In the genomic region with DNA sequence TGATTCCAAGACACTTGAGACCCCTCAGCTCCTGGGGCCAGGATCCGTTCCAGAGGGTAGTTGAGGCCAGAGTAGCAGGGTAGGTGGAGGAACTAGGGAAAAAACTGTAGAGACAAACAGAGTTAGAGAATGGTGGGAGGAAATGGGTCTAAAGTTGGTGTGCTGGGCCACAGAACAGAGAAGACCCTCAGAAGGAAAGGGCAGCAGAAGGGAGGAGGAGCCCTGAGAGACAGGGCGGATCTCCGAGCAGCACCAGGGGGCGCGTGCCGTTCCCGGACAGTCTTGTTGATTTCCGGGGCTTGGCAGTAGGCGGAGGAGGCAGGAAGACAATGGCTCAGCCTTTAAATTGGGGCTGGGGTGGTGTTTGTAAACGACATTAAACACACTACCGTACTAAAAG, we compare ENCODE assay signal across 8 cellular contexts. TPM values are rescaled to one million over a fixed set of nuclear protein-coding genes. Genes with fewer than 3 reads are reported as not detected.
DNase-seq lines count a peak whose midpoint lies in the region; ATAC-seq lines count a peak whose summit lies in the region.

No MANE protein-coding gene starts in this region.

- H3K27ac Mint-ChIP-seq in stimulated activated naive CD8-positive, alpha-beta T cell treated with anti-CD3 and anti-CD28 coated beads, Interleukin-15, amount 100 ng/mL, for 72 hours: peak overlapping the region in 1 of 2 donors; percentile 4

- peaks cover 32% of the 10 kb centered on the region for H3K4me1 Mint-ChIP-seq in stimulated activated naive CD8-positive, alpha-beta T cell treated with anti-CD3 and anti-CD28 coated beads, Interleukin-15, amount 100 ng/mL, for 72 hours

- H3K4me3 ChIP-seq in iPS-18c (ENCODE audit: insufficient read depth, low read depth, low read length): peak overlapping the region; percentile 89; the same call in 1 of the 2 replicates

- H3K9me3 Mint-ChIP-seq in stimulated activated naive CD8-positive, alpha-beta T cell treated with anti-CD3 and anti-CD28 coated beads, Interleukin-15, amount 100 ng/mL, for 72 hours: no peaks in the 10 kb centered on the region

- intact Hi-C loops in Right ventricle myocardium inferior (cut with DNase I) (loop anchor here (5.0 kb wide), 1 partner anchor 40 kb away; no protein-coding TSS in a partner anchor), cardiac septum (cut with DNase I) (loop anchor here (5.0 to 10.0 kb wide), 2 partner anchors 135 to 192 kb away; no protein-coding TSS in a partner anchor)

- peak; percentile 49 for ATAC-seq in Right ventricle myocardium inferior
- peak; percentile 65 for ATAC-seq in stimulated activated naive CD8-positive, alpha-beta T cell treated with anti-CD3 and anti-CD28 coated beads, Interleukin-15, amount 100 ng/mL, for 72 hours
- ATAC-seq in GM19324 (IDR thresholded peaks at IDR 0.05; ENCODE audit: low FRiP score, unreplicated experiment): no peak
- no peak for ATAC-seq in HG03378 (IDR thresholded peaks at IDR 0.05; ENCODE audit: unreplicated experiment)

- no peaks in the 10 kb centered on the region for H3K9me3 ChIP-seq in iPS-18c (ENCODE audit: control insufficient read depth, insufficient read depth, low read length)

- H3K27me3 Mint-ChIP-seq in stimulated activated naive CD8-positive, alpha-beta T cell treated with anti-CD3 and anti-CD28 coated beads, Interleukin-15, amount 100 ng/mL, for 72 hours: peaks cover 49% of the 10 kb centered on the region

- H3K4me3 Mint-ChIP-seq in stimulated activated naive CD8-positive, alpha-beta T cell treated with anti-CD3 and anti-CD28 coated beads, Interleukin-15, amount 100 ng/mL, for 72 hours: peak overlapping the region; percentile 16 to 44

- DNase-seq in Right ventricle myocardium inferior (ENCODE audit: missing footprints): peak; percentile 83
- no peak for DNase-seq in cardiac septum (ENCODE audit: low spot score)
- DNase-seq in activated CD8-positive, alpha-beta memory T cell treated with anti-CD3 and anti-CD28 coated beads, Interleukin-2, amount 50 U/mL, for 48 hours: peak; percentile 72
- peak; percentile 24 to 46 for DNase-seq in stimulated activated naive CD8-positive, alpha-beta T cell treated with anti-CD3 and anti-CD28 coated beads, Interleukin-15, amount 100 ng/mL, for 72 hours
- DNase-seq in kidney glomerular epithelial cell (lab: John Stamatoyannopoulos, UW): no peak

RNA-seq across cellular contexts. Expression of gene CECR2, which starts 2.4 kb away (rescaled TPM):
- 6.4 TPM for total RNA-seq in Right ventricle myocardium inferior
- total RNA-seq in cardiac septum: 4.9 TPM

Comparison
In these comparisons a context has a peak if more than half of its experiments do, and no peak if none do; other contexts are left out.
1. DNase-seq: peak in Right ventricle myocardium inferior (single experiment), activated CD8-positive, alpha-beta memory T cell treated with anti-CD3 and anti-CD28 coated beads, Interleukin-2, amount 50 U/mL, for 48 hours (single experiment) and stimulated activated naive CD8-positive, alpha-beta T cell treated with anti-CD3 and anti-CD28 coated beads, Interleukin-15, amount 100 ng/mL, for 72 hours (2 of 2); none in cardiac septum (single experiment) and kidney glomerular epithelial cell (single experiment).
2. ATAC-seq: peak in Right ventricle myocardium inferior (single experiment) and stimulated activated naive CD8-positive, alpha-beta T cell treated with anti-CD3 and anti-CD28 coated beads, Interleukin-15, amount 100 ng/mL, for 72 hours (single experiment); none in GM19324 (single experiment) and HG03378 (single experiment).